Comparison of ENCODE assay signal across 3 cellular contexts in genomic region chr1:224520808-224521207, GRCh38.
TF ChIP-seq lines count a peak whose summit lies in the region.

No MANE protein-coding gene starts in this region.

TF ChIP-seq in HEK293, 187 proteins besides CTCF, POLR2A, EP300 and RAD21 (continued from another document and continues in another):
- TF ChIP-seq ZSCAN5A (tag by site-specific recombination; IDR thresholded peaks at IDR 0.05) (0 out of 2 replicates have a peak, but pooled peaks have one; percentile 34), ZBTB21 (tag by site-specific recombination; IDR thresholded peaks at IDR 0.05) (no peak), ZNF580 (tag by site-specific recombination; IDR thresholded peaks at IDR 0.05) (peak; percentile 69; the same call in 1 of the 2 replicates), GLI2 (tag by site-specific recombination; IDR thresholded peaks at IDR 0.05; ENCODE audit: borderline replicate concordance, low read depth) (no peak), ZNF280D (tag by site-specific recombination; IDR thresholded peaks at IDR 0.05) (0 out of 2 replicates have a peak, but pooled peaks have one; percentile 28), ZNF639 (tag by site-specific recombination; IDR thresholded peaks at IDR 0.05) (no peak), ZBTB26 (tag by site-specific recombination; optimal IDR thresholded peaks at IDR 0.05) (no peak)

TF ChIP-seq in IMR-90, 13 proteins besides CTCF, POLR2A, EP300 and RAD21 (continued from another document):
- TF ChIP-seq MAZ (IDR thresholded peaks at IDR 0.05; ENCODE audit: borderline replicate concordance, low read depth, low read length) = no peak
- no peak for TF ChIP-seq USF2 (IDR thresholded peaks at IDR 0.05; ENCODE audit: low read depth, low read length)
- no peak for TF ChIP-seq RFX5 (IDR thresholded peaks at IDR 0.05; ENCODE audit: low read depth, low read length)
- TF ChIP-seq ELK1 (IDR thresholded peaks at IDR 0.05; ENCODE audit: borderline replicate concordance, low read depth, low read length) = no peak
- TF ChIP-seq SMC3 (IDR thresholded peaks at IDR 0.05; ENCODE audit: low read depth, low read length) = no peak
- TF ChIP-seq CHD1 (IDR thresholded peaks at IDR 0.05; ENCODE audit: low read depth, low read length) = no peak
- TF ChIP-seq MXI1 (IDR thresholded peaks at IDR 0.05; ENCODE audit: borderline replicate concordance, low read depth, low read length) = no peak
- TF ChIP-seq NFE2L2 (IDR thresholded peaks at IDR 0.05; ENCODE audit: low read depth, low read length) = no peak
- no peak for TF ChIP-seq BHLHE40 (IDR thresholded peaks at IDR 0.05; ENCODE audit: low read depth, low read length)
- no peak for TF ChIP-seq RCOR1 (IDR thresholded peaks at IDR 0.05; ENCODE audit: insufficient replicate concordance, low read length)
TF ChIP-seq in IMR-90: peak in this region for 0.

TF ChIP-seq in K562, 482 proteins besides CTCF, POLR2A, EP300 and RAD21:
- TF ChIP-seq THAP7 (CRISPR knock-in tag; IDR thresholded peaks at IDR 0.05) (no peak), RFX1 (IDR thresholded peaks at IDR 0.05) (no peak), ZNF253 (CRISPR knock-in tag; conservative IDR thresholded peaks at IDR 0.05) (no peak), RBM25 (IDR thresholded peaks at IDR 0.05; ENCODE audit: low read depth, low read length, severe bottlenecking) (peak; percentile 76), PRMT5 (CRISPR knock-in tag; IDR thresholded peaks at IDR 0.05) (no peak)
